Comparison of ENCODE assay signal across 8 cellular contexts in the genomic region with DNA sequence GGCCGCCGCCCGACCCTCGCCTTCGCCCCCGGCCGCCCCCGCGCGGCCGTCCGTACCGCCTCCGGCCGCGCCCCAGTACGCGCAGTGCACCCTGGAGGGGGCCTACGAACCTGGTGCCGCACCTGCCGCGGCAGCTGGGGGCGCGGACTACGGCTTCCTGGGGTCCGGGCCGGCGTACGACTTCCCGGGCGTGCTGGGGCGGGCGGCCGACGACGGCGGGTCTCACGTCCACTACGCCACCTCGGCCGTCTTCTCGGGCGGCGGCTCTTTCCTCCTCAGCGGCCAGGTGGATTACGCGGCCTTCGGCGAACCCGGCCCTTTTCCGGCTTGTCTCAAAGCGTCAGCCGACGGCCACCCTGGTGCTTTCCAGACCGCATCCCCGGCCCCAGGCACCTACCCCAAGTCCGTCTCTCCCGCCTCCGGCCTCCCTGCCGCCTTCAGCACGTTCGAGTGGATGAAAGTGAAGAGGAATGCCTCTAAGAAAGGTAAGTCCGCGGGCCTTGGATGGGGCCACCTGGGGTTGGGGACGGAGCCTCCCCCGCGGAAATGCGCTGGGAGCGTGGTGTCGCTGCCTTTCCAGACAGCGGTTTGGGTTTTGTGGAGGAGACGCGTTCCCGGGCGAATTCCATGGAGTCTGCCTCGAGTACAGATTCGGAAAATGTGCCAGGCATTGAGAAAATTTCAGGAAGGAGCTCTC. TPM values are rescaled to one million over a fixed set of nuclear protein-coding genes. Genes with fewer than 3 reads are reported as not detected.
DNase-seq lines count a peak whose midpoint lies in the region; ATAC-seq, FAIRE-seq and TF ChIP-seq lines count a peak whose summit lies in the region.

No MANE protein-coding gene starts in this region.

- peaks cover 3% of the 10 kb centered on the region for H3K36me3 Mint-ChIP-seq in activated naive CD8-positive, alpha-beta T cell

- FAIRE-seq in HepG2 (lab: Jason Lieb, UNC) = no peak

- peak overlapping the region; percentile 59 for H3K4me3 Mint-ChIP-seq in activated naive CD8-positive, alpha-beta T cell

- H3K27ac Mint-ChIP-seq in activated naive CD8-positive, alpha-beta T cell = no peak overlapping the region

- intact Hi-C loops in HepG2 (cut with micrococcal nuclease; ENCODE audit: unreplicated experiment) = loop anchor here (5.0 kb wide), 1 partner anchor 78 kb away; a partner anchor contains a TSS

- no peaks in the 10 kb centered on the region for H3K9me3 Mint-ChIP-seq in activated naive CD8-positive, alpha-beta T cell (ENCODE audit: low read depth)

- in situ Hi-C loops in HepG2 (cut with HindIII; ENCODE audit: extremely low pct_ligation_motif_present, low pct_unique_long_range_greater_than_20kb) = no loop called here

- no TSS peak for BruUV-seq in HepG2 (replicated peaks; lab: Mats Ljungman, UMichigan)

- peak overlapping the region; percentile 89 for H3K4me2 ChIP-seq in HepG2 (ENCODE audit: low read depth, low read length)

- POLR2A ChIA-PET in HepG2 (lab: Yijun Ruan, JAX) = interaction anchor here (3.4 kb wide), 1 partner anchor 14 kb away, joined by 21 read pairs; no protein-coding TSS in a partner anchor

- H3K4me1 Mint-ChIP-seq in activated naive CD8-positive, alpha-beta T cell (ENCODE audit: low read depth) = peaks cover 23% of the 10 kb centered on the region

- CTCF ChIA-PET in HepG2 (lab: Yijun Ruan, JAX; ENCODE audit: low intra/inter-chr PET ratio, low total read pairs) = no interaction called here

- H3K27me3 ChIP-seq in HepG2 (ENCODE audit: control insufficient read depth in 1 of 2, insufficient read depth in 2 of 2, low read length in 2 of 2) (peaks cover 0 to 11% of the 10 kb centered on the region in 2 experiments; a peak in 1 of 5 replicates), thoracic aorta (replicated peaks; ENCODE audit: insufficient read depth) (peaks cover 14% of the 10 kb centered on the region)

- H2AFZ ChIP-seq in HepG2 (ENCODE audit: low read length) = no peak overlapping the region

- TF ChIP-seq CTCF in HepG2 (CRISPR knock-in tag; IDR thresholded peaks at IDR 0.05) (no peak), thoracic aorta (IDR thresholded peaks at IDR 0.05) (no peak)

- no peak for TF ChIP-seq RAD21 in HepG2 (CRISPR knock-in tag; IDR thresholded peaks at IDR 0.05)

- H3K4me1 ChIP-seq in HepG2 (ENCODE audit: insufficient read depth, low read length) = peaks cover 81% of the 10 kb centered on the region
- peaks cover 14 to 28% of the 10 kb centered on the region in 2 donors for H3K4me1 ChIP-seq in thoracic aorta (ENCODE audit: control insufficient read depth in 1 of 2, low read depth in 2 of 2)

- H3K27me3 Mint-ChIP-seq in activated naive CD8-positive, alpha-beta T cell = peaks cover 55% of the 10 kb centered on the region

- H3K4me3 ChIP-seq in HepG2 (replicated peaks in 1 of 3; ENCODE audit: insufficient read depth in 1 of 3, low read depth in 2 of 3, low read length in 3 of 3) = peak overlapping the region; percentile 59 to 72 (median 68)
- peak overlapping the region; percentile 74 for H3K4me3 ChIP-seq in thoracic aorta

- H4K20me1 ChIP-seq in HepG2 (ENCODE audit: insufficient read depth, low read length) = no peaks in the 10 kb centered on the region

- ATAC-seq in activated CD4-positive, CD25-positive, alpha-beta regulatory T cell treated with anti-CD3 and anti-CD28 coated beads, Interleukin-2, amount 50 U/mL, for 24 hours = no peak
- ATAC-seq in HepG2 (no peak), thoracic aorta (ENCODE audit: insufficient number of reproducible peaks, low FRiP score, low read depth) (no peak), HG02970 (IDR thresholded peaks at IDR 0.05; ENCODE audit: low FRiP score, unreplicated experiment) (no peak), GM21737 (IDR thresholded peaks at IDR 0.05; ENCODE audit: unreplicated experiment) (no peak), GM21528 (IDR thresholded peaks at IDR 0.05; ENCODE audit: low FRiP score, unreplicated experiment) (no peak)

- H3K9me3 ChIP-seq in HepG2 (ENCODE audit: low read length) = no peaks in the 10 kb centered on the region
- no peaks in the 10 kb centered on the region for H3K9me3 ChIP-seq in thoracic aorta

- peak; percentile 30 for DNase-seq in activated CD4-positive, CD25-positive, alpha-beta regulatory T cell treated with anti-CD3 and anti-CD28 coated beads, Interleukin-2, amount 50 U/mL, for 72 hours
- no peak for DNase-seq in HepG2 (ENCODE audit: low spot score)
- DNase-seq in thoracic aorta (ENCODE audit: low spot score) = no peak

- H3K9ac ChIP-seq in HepG2 (ENCODE audit: insufficient read depth, low read depth, low read length) = peak overlapping the region; percentile 78

- TF ChIP-seq EP300 in HepG2 (IDR thresholded peaks at IDR 0.05; ENCODE audit: low read depth in 2 of 2, low read length in 2 of 2) (no peak), HepG2 (CRISPR knock-in tag; IDR thresholded peaks at IDR 0.05; ENCODE audit: borderline replicate concordance) (no peak)

- H3K79me2 ChIP-seq in HepG2 (ENCODE audit: insufficient read depth, low read length) = peaks cover 18% of the 10 kb centered on the region

- H3K27ac ChIP-seq in HepG2 (ENCODE audit: extremely low read length, insufficient read depth, low read length) (peak overlapping the region; percentile 85), thoracic aorta (no peak overlapping the region)

- H3K36me3 ChIP-seq in HepG2 (replicated peaks in 1 of 2; ENCODE audit: control insufficient read depth in 1 of 2, insufficient read depth in 2 of 2, low read length in 2 of 2) (no peaks in the 10 kb centered on the region), thoracic aorta (no peaks in the 10 kb centered on the region)

- 91% methylated on average over 77 of the region's 77 CpGs for WGBS in HepG2 (ENCODE audit: low lambda C conversion rate)

- TF ChIP-seq POLR2A in HepG2 (IDR thresholded peaks at IDR 0.05; ENCODE audit: insufficient read depth in 1 of 2, low read depth in 2 of 2, low read length in 2 of 2) = no peak

RNA-seq across cellular contexts. Expression of a gene that starts 0.6 kb away (rescaled TPM):
- 10.0 and 10.4 TPM in 2 replicates for total RNA-seq in HepG2 (2016; rRNA removed; fragmentation: Illumina TruSeq; extraction: Trizol)
- 3.9 and 5.5 TPM in 2 replicates for total RNA-seq in HepG2 (2016; cell fraction: cytosol; rRNA removed; fragmentation: Illumina TruSeq; extraction: Trizol; ENCODE audit: low read depth)
- 9.0 and 10.0 TPM in 2 replicates for total RNA-seq in HepG2 (2016; cell fraction: insoluble cytoplasmic fraction; rRNA removed; fragmentation: Illumina TruSeq; extraction: Trizol)
- 12.1 and 12.7 TPM in 2 replicates for total RNA-seq in HepG2 (2016; cell fraction: membrane; rRNA removed; fragmentation: Illumina TruSeq; extraction: Trizol)
- total RNA-seq in HepG2 (2016; cell fraction: nucleus; rRNA removed; fragmentation: Illumina TruSeq; extraction: Trizol) = 9.0 and 9.2 TPM in 2 replicates
- polyA plus RNA-seq in HepG2 (2011; rRNA removed) = 11.4 and 22.3 TPM in 2 replicates
- polyA plus RNA-seq in HepG2 (2011; cell fraction: cytosol; rRNA removed) = 11.0 and 19.4 TPM in 2 replicates
- polyA plus RNA-seq in HepG2 (2011; cell fraction: nucleus; rRNA removed) = 25.8 and 48.1 TPM in 2 replicates
- 4.8 and 6.2 TPM in 2 replicates for polyA plus RNA-seq in HepG2 (2012)
- 6.7 and 8.7 TPM in 2 replicates for polyA plus RNA-seq in HepG2 (2016; cell fraction: cytosol; fragmentation: Illumina TruSeq; extraction: Trizol; ENCODE audit: low read depth)
- 20.9 and 25.0 TPM in 2 replicates for polyA plus RNA-seq in HepG2 (2016; cell fraction: insoluble cytoplasmic fraction; fragmentation: Illumina TruSeq; extraction: Trizol; ENCODE audit: low read depth)
- 17.7 and 19.0 TPM in 2 replicates for polyA plus RNA-seq in HepG2 (2016; cell fraction: membrane; fragmentation: Illumina TruSeq; extraction: Trizol; ENCODE audit: low read depth)
- polyA plus RNA-seq in HepG2 (2016; cell fraction: nucleus; fragmentation: Illumina TruSeq; extraction: Trizol; ENCODE audit: insufficient read depth, low read depth) = 28.7 and 32.9 TPM in 2 replicates
- polyA minus RNA-seq in HepG2 (2011; rRNA and poly(A)+ RNA removed; ENCODE audit: low replicate concordance) = 9.8 TPM in 1 of 2 replicates, not detected in the other
- polyA minus RNA-seq in HepG2 (2011; cell fraction: cytosol; rRNA and poly(A)+ RNA removed) = 7.5 and 12.1 TPM in 2 replicates
- polyA minus RNA-seq in HepG2 (2011; cell fraction: nucleus; rRNA and poly(A)+ RNA removed) = 6.0 and 15.7 TPM in 2 replicates
- under 1 TPM in 1 of 2 donors, not detected in 1; 0.71 TPM for total RNA-seq in thoracic aorta

RNA-seq across cellular contexts. Expression of a gene that starts 32.0 kb away (rescaled TPM):
- total RNA-seq in HepG2 (2016; rRNA removed; fragmentation: Illumina TruSeq; extraction: Trizol) (0.08 and 0.09 TPM in 2 replicates), thoracic aorta (1 to 10 TPM; 1.2 to 3.9 TPM)
- total RNA-seq in HepG2 (2016; cell fraction: cytosol; rRNA removed; fragmentation: Illumina TruSeq; extraction: Trizol; ENCODE audit: low read depth) = not detected in 2 replicates
- 0.04 TPM in 1 of 2 replicates, not detected in the other for total RNA-seq in HepG2 (2016; cell fraction: insoluble cytoplasmic fraction; rRNA removed; fragmentation: Illumina TruSeq; extraction: Trizol)
- total RNA-seq in HepG2 (2016; cell fraction: membrane; rRNA removed; fragmentation: Illumina TruSeq; extraction: Trizol) = 0.06 and 0.14 TPM in 2 replicates
- 0.19 TPM in 1 of 2 replicates, not detected in the other for total RNA-seq in HepG2 (2016; cell fraction: nucleus; rRNA removed; fragmentation: Illumina TruSeq; extraction: Trizol)
- polyA plus RNA-seq in HepG2 (2011; rRNA removed) = 0.05 TPM in 1 of 2 replicates, not detected in the other
- not detected in 2 replicates for polyA plus RNA-seq in HepG2 (2011; cell fraction: cytosol; rRNA removed)
- 0.07 TPM in 1 of 2 replicates, not detected in the other for polyA plus RNA-seq in HepG2 (2011; cell fraction: nucleus; rRNA removed)
- polyA plus RNA-seq in HepG2 (2012) = 0.09 TPM in 1 of 2 replicates, not detected in the other
- not detected in 2 replicates for polyA plus RNA-seq in HepG2 (2016; cell fraction: cytosol; fragmentation: Illumina TruSeq; extraction: Trizol; ENCODE audit: low read depth)
- 0.28 TPM in 1 of 2 replicates, not detected in the other for polyA plus RNA-seq in HepG2 (2016; cell fraction: insoluble cytoplasmic fraction; fragmentation: Illumina TruSeq; extraction: Trizol; ENCODE audit: low read depth)
- 0.07 TPM in 1 of 2 replicates, not detected in the other for polyA plus RNA-seq in HepG2 (2016; cell fraction: membrane; fragmentation: Illumina TruSeq; extraction: Trizol; ENCODE audit: low read depth)
- not detected in 2 replicates for polyA plus RNA-seq in HepG2 (2016; cell fraction: nucleus; fragmentation: Illumina TruSeq; extraction: Trizol; ENCODE audit: insufficient read depth, low read depth)
- not detected in 2 replicates for polyA minus RNA-seq in HepG2 (2011; rRNA and poly(A)+ RNA removed; ENCODE audit: low replicate concordance)
- polyA minus RNA-seq in HepG2 (2011; cell fraction: cytosol; rRNA and poly(A)+ RNA removed) = not detected in 2 replicates
- polyA minus RNA-seq in HepG2 (2011; cell fraction: nucleus; rRNA and poly(A)+ RNA removed) = not detected in 2 replicates

RNA-seq across cellular contexts. Expression of a gene that starts 37.8 kb away (rescaled TPM):
- total RNA-seq in HepG2 (2016; rRNA removed; fragmentation: Illumina TruSeq; extraction: Trizol) (0.31 TPM in 1 of 2 replicates, not detected in the other), thoracic aorta (1 to 10 TPM; 4.8 to 9.3 TPM)
- total RNA-seq in HepG2 (2016; cell fraction: cytosol; rRNA removed; fragmentation: Illumina TruSeq; extraction: Trizol; ENCODE audit: low read depth) = not detected in 2 replicates
- total RNA-seq in HepG2 (2016; cell fraction: insoluble cytoplasmic fraction; rRNA removed; fragmentation: Illumina TruSeq; extraction: Trizol) = 0.19 TPM in 1 of 2 replicates, not detected in the other
- total RNA-seq in HepG2 (2016; cell fraction: membrane; rRNA removed; fragmentation: Illumina TruSeq; extraction: Trizol) = 0.12 TPM in 1 of 2 replicates, not detected in the other
- 0.34 TPM in 1 of 2 replicates, not detected in the other for total RNA-seq in HepG2 (2016; cell fraction: nucleus; rRNA removed; fragmentation: Illumina TruSeq; extraction: Trizol)
- polyA plus RNA-seq in HepG2 (2011; rRNA removed) = not detected in 2 replicates
- not detected in 2 replicates for polyA plus RNA-seq in HepG2 (2011; cell fraction: cytosol; rRNA removed)
- polyA plus RNA-seq in HepG2 (2011; cell fraction: nucleus; rRNA removed) = not detected in 2 replicates
- not detected in 2 replicates for polyA plus RNA-seq in HepG2 (2012)
- polyA plus RNA-seq in HepG2 (2016; cell fraction: cytosol; fragmentation: Illumina TruSeq; extraction: Trizol; ENCODE audit: low read depth) = 0.15 TPM in 1 of 2 replicates, not detected in the other
- polyA plus RNA-seq in HepG2 (2016; cell fraction: insoluble cytoplasmic fraction; fragmentation: Illumina TruSeq; extraction: Trizol; ENCODE audit: low read depth) = not detected in 2 replicates
- 0.10 and 0.17 TPM in 2 replicates for polyA plus RNA-seq in HepG2 (2016; cell fraction: membrane; fragmentation: Illumina TruSeq; extraction: Trizol; ENCODE audit: low read depth)
- 0.43 and 1.4 TPM in 2 replicates for polyA plus RNA-seq in HepG2 (2016; cell fraction: nucleus; fragmentation: Illumina TruSeq; extraction: Trizol; ENCODE audit: insufficient read depth, low read depth)
- polyA minus RNA-seq in HepG2 (2011; rRNA and poly(A)+ RNA removed; ENCODE audit: low replicate concordance) = not detected in 2 replicates
- polyA minus RNA-seq in HepG2 (2011; cell fraction: cytosol; rRNA and poly(A)+ RNA removed) = not detected in 2 replicates
- polyA minus RNA-seq in HepG2 (2011; cell fraction: nucleus; rRNA and poly(A)+ RNA removed) = not detected in 2 replicates

RNA-seq across cellular contexts. Expression of a gene that starts 59.6 kb away (rescaled TPM):
- total RNA-seq in HepG2 (2016; rRNA removed; fragmentation: Illumina TruSeq; extraction: Trizol) (not detected in 2 replicates), thoracic aorta (10 to 100 TPM in 1 of 2 donors, 1 to 10 TPM in 1; 3.9 to 11.2 TPM)
- not detected in 2 replicates for total RNA-seq in HepG2 (2016; cell fraction: cytosol; rRNA removed; fragmentation: Illumina TruSeq; extraction: Trizol; ENCODE audit: low read depth)
- total RNA-seq in HepG2 (2016; cell fraction: insoluble cytoplasmic fraction; rRNA removed; fragmentation: Illumina TruSeq; extraction: Trizol) = not detected in 2 replicates
- not detected in 2 replicates for total RNA-seq in HepG2 (2016; cell fraction: membrane; rRNA removed; fragmentation: Illumina TruSeq; extraction: Trizol)
- total RNA-seq in HepG2 (2016; cell fraction: nucleus; rRNA removed; fragmentation: Illumina TruSeq; extraction: Trizol) = not detected in 2 replicates
- not detected in 2 replicates for polyA plus RNA-seq in HepG2 (2011; rRNA removed)
- polyA plus RNA-seq in HepG2 (2011; cell fraction: cytosol; rRNA removed) = not detected in 2 replicates
- polyA plus RNA-seq in HepG2 (2011; cell fraction: nucleus; rRNA removed) = not detected in 2 replicates
- polyA plus RNA-seq in HepG2 (2012) = not detected in 2 replicates
- not detected in 2 replicates for polyA plus RNA-seq in HepG2 (2016; cell fraction: cytosol; fragmentation: Illumina TruSeq; extraction: Trizol; ENCODE audit: low read depth)
- not detected in 2 replicates for polyA plus RNA-seq in HepG2 (2016; cell fraction: insoluble cytoplasmic fraction; fragmentation: Illumina TruSeq; extraction: Trizol; ENCODE audit: low read depth)
- polyA plus RNA-seq in HepG2 (2016; cell fraction: membrane; fragmentation: Illumina TruSeq; extraction: Trizol; ENCODE audit: low read depth) = not detected in 2 replicates
- not detected in 2 replicates for polyA plus RNA-seq in HepG2 (2016; cell fraction: nucleus; fragmentation: Illumina TruSeq; extraction: Trizol; ENCODE audit: insufficient read depth, low read depth)
- polyA minus RNA-seq in HepG2 (2011; rRNA and poly(A)+ RNA removed; ENCODE audit: low replicate concordance) = not detected in 2 replicates
- not detected in 2 replicates for polyA minus RNA-seq in HepG2 (2011; cell fraction: cytosol; rRNA and poly(A)+ RNA removed)
- not detected in 2 replicates for polyA minus RNA-seq in HepG2 (2011; cell fraction: nucleus; rRNA and poly(A)+ RNA removed)
